Comparison of ENCODE assay signal across 15 cellular contexts in genomic region chr3:39415983-39416382, GRCh38. TPM values are rescaled to one million over a fixed set of nuclear protein-coding genes. Genes with fewer than 3 reads are reported as not detected.
DNase-seq lines count a peak whose midpoint lies in the region; FAIRE-seq and TF ChIP-seq lines count a peak whose summit lies in the region.
"Had no signal": no experiment of that assay in that cellular context is flagged by ENCODE, and none has a peak within 500 bp of the region (broad histone marks: within the 10 kb centered on the region; RNA-seq: fewer than 3 reads in every experiment).

No MANE protein-coding gene starts in this region.

- H3K4me3 Mint-ChIP-seq in neural progenitor cell (no peak overlapping the region), immature natural killer cell (no peak overlapping the region)
- H3K4me3 Mint-ChIP-seq: nephron had no signal

- H3K4me2 ChIP-seq in GM23248 (ENCODE audit: unreplicated experiment), result no peak overlapping the region
- no peak overlapping the region for H3K4me2 ChIP-seq in neural progenitor cell
- H3K4me2 ChIP-seq: KMS-11 had no signal

- no peak overlapping the region for H3K27ac ChIP-seq in GM23248
- H3K27ac ChIP-seq in neural progenitor cell, result no peak overlapping the region
- H3K27ac ChIP-seq: coronary artery, esophagus muscularis mucosa, KMS-11, left lung had no signal

- peak overlapping the region; percentile 48 for H3K27ac Mint-ChIP-seq in neural progenitor cell
- peak overlapping the region in 2 of 6 donors; percentile 30 to 57 for H3K27ac Mint-ChIP-seq in immature natural killer cell
- H3K27ac Mint-ChIP-seq: nephron had no signal

- H3K36me3 Mint-ChIP-seq in neural progenitor cell (peaks cover 25% of the 10 kb centered on the region), immature natural killer cell (peaks cover 6 to 39% (median 26%) of the 10 kb centered on the region in 3 donors)

- no peaks in the 10 kb centered on the region for H3K79me2 ChIP-seq in GM23248 (ENCODE audit: insufficient read depth)
- H3K79me2 ChIP-seq in neural progenitor cell (ENCODE audit: low read depth), result no peaks in the 10 kb centered on the region

- DNase-seq in EH (ENCODE audit: low read depth) (peak; percentile 9), GM23248 (peak; percentile 28), neural progenitor cell (ENCODE audit: low spot score) (no peak), immature natural killer cell (no peak), OCI-M1 (lab: John Stamatoyannopoulos, UW) (no peak), H54 (ENCODE audit: insufficient read length, low spot score) (no peak)
- peak; percentile 60 for DNase-seq in activated CD8-positive, alpha-beta memory T cell treated with anti-CD3 and anti-CD28 coated beads, Interleukin-2, amount 50 U/mL, for 48 hours
- DNase-seq: activated CD4-positive, alpha-beta T cell treated with anti-CD3 and anti-CD28 coated beads, Interleukin-2, amount 50 U/mL, for 4 hours; left lung; NCI-H2029 treated with DMSO at 0.1 percent for 48 hours had no signal

- H2AFZ ChIP-seq in GM23248 (no peak overlapping the region), neural progenitor cell (replicated peaks) (no peak overlapping the region)

- H3K4me1 Mint-ChIP-seq in neural progenitor cell (peaks cover 18% of the 10 kb centered on the region), immature natural killer cell (peaks cover 6 to 21% of the 10 kb centered on the region in 2 donors)

- H4K20me1 ChIP-seq in GM23248 (ENCODE audit: insufficient read depth) (no peaks in the 10 kb centered on the region; the same call in 1 of the 2 replicates), neural progenitor cell (ENCODE audit: low read depth) (peaks cover 29% of the 10 kb centered on the region)

- H3K9me3 Mint-ChIP-seq in neural progenitor cell (no peaks in the 10 kb centered on the region), immature natural killer cell (no peaks in the 10 kb centered on the region)
- H3K9me3 Mint-ChIP-seq: nephron had no signal

- 94 to 100% methylated on average over 1 of the region's 1 CpG for WGBS in GM23248 (ENCODE audit: low coverage in 1 of 2, low lambda C conversion rate in 2 of 2, missing lambda C conversion rate in 2 of 2), 2 experiments

- H3F3A ChIP-seq in GM23248 (ENCODE audit: insufficient read depth), result peaks cover 58% of the 10 kb centered on the region
- peaks cover 69% of the 10 kb centered on the region for H3F3A ChIP-seq in neural progenitor cell (ENCODE audit: low read depth)

- H3K4me3 ChIP-seq in GM23248, result no peak overlapping the region
- no peak overlapping the region for H3K4me3 ChIP-seq in neural progenitor cell
- H3K4me3 ChIP-seq: coronary artery, esophagus muscularis mucosa, left lung had no signal

- H3K27me3 Mint-ChIP-seq in neural progenitor cell (ENCODE audit: insufficient read depth, low read depth) (peaks cover 14% of the 10 kb centered on the region), immature natural killer cell (ENCODE audit: low read depth in 3 of 3) (peaks cover 1 to 6% (median 2%) of the 10 kb centered on the region in 3 donors)

- H3K9me3 ChIP-seq in GM23248 (ENCODE audit: low read depth) (no peaks in the 10 kb centered on the region), neural progenitor cell (ENCODE audit: low read depth) (no peaks in the 10 kb centered on the region)
- H3K9me3 ChIP-seq: esophagus muscularis mucosa, left lung had no signal

- H3K9ac ChIP-seq in GM23248 (no peak overlapping the region), neural progenitor cell (no peak overlapping the region)
- H3K9ac ChIP-seq: KMS-11 had no signal

- TF ChIP-seq POLR2A in H54 (IDR thresholded peaks at IDR 0.05; ENCODE audit: low read depth, low read length), result no peak

- no peaks in the 10 kb centered on the region for H3K9me2 ChIP-seq in GM23248 (ENCODE audit: insufficient read depth)

- in situ Hi-C loops in GM23248 (cut with MboI), result no loop called here

- H3K27me3 ChIP-seq in GM23248 (replicated peaks; ENCODE audit: insufficient read depth), result no peaks in the 10 kb centered on the region
- peaks cover 28% of the 10 kb centered on the region for H3K27me3 ChIP-seq in neural progenitor cell
- H3K27me3 ChIP-seq: esophagus muscularis mucosa, left lung had no signal

- H3K36me3 ChIP-seq in GM23248 (ENCODE audit: low read depth), result peaks cover 33% of the 10 kb centered on the region
- peaks cover 3% of the 10 kb centered on the region for H3K36me3 ChIP-seq in neural progenitor cell

- H3K4me1 ChIP-seq in GM23248 (ENCODE audit: insufficient read depth) (no peaks in the 10 kb centered on the region), neural progenitor cell (peaks cover 13% of the 10 kb centered on the region)

- no peak for TF ChIP-seq CTCF in neural progenitor cell (IDR thresholded peaks at IDR 0.05)

- FAIRE-seq in H54 (lab: Jason Lieb, UNC), result no peak

RNA-seq across cellular contexts. Expression of gene RPSA, which starts 9.5 kb away (rescaled TPM):
- total RNA-seq in GM23248 (2014; rRNA removed; shearing (Covaris generic)), result 1,561 and 1,590 TPM in 2 replicates
- polyA plus RNA-seq in GM23248 (2016; fragmentation: Nextera tagmentation; extraction: Ambion mirVana) (406 and 418 TPM in 2 replicates), immature natural killer cell (100 to 1,000 TPM; 496 to 820 (median 547) TPM)
- total RNA-seq in neural progenitor cell (ENCODE audit: low replicate concordance), result 2,504 and 2,714 TPM in 2 replicates

RNA-seq across cellular contexts. Expression of gene SLC25A38, which starts 32.8 kb away (rescaled TPM):
- total RNA-seq in GM23248 (2014; rRNA removed; shearing (Covaris generic)), result 28.2 and 40.1 TPM in 2 replicates
- polyA plus RNA-seq in GM23248 (2016; fragmentation: Nextera tagmentation; extraction: Ambion mirVana) (23.3 and 23.9 TPM in 2 replicates), immature natural killer cell (10 to 100 TPM; 32.1 to 55.0 (median 37.8) TPM)
- total RNA-seq in neural progenitor cell (ENCODE audit: low replicate concordance), result 19.3 and 26.6 TPM in 2 replicates

RNA-seq across cellular contexts. Expression of gene MOBP, which starts 51.5 kb away (rescaled TPM):
- not detected in 2 replicates for total RNA-seq in GM23248 (2014; rRNA removed; shearing (Covaris generic))
- polyA plus RNA-seq in GM23248 (2016; fragmentation: Nextera tagmentation; extraction: Ambion mirVana), result not detected in 2 replicates
- total RNA-seq in neural progenitor cell (ENCODE audit: low replicate concordance), result not detected in 2 replicates
- not detected for polyA plus RNA-seq in immature natural killer cell
- total RNA-seq: esophagus muscularis mucosa, skeletal muscle tissue had no signal

Comparison
In these comparisons a context has a peak if more than half of its experiments do, and no peak if none do; other contexts are left out.
1. DNase-seq: peak in EH (single experiment), GM23248 (single experiment) and activated CD8-positive, alpha-beta memory T cell treated with anti-CD3 and anti-CD28 coated beads, Interleukin-2, amount 50 U/mL, for 48 hours (single experiment); none in neural progenitor cell (single experiment), immature natural killer cell (0 of 3), OCI-M1 (single experiment) and H54 (single experiment).